Comparison of ENCODE assay signal across 25 cellular contexts in the genomic region with DNA sequence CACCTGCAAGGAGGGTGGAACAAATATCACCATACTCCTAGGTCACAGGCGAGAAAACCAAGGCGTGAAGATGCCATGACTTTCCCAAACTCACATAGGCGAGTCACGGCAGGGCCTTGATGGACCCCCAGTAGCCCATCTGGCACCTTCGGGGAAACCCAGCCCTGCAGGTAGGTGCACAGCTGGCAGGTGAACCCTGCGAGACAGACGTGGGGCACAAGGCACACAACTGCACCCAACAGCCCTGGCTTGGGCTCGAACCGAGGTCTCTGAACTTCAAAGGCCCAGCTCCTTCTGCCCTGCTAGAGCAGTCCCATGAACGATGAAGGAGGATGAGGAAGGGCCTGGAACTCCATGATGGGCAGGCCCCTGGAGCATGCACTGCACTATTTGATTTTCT.
"Had no signal": no experiment of that assay in that cellular context is flagged by ENCODE, and none has a peak within 500 bp of the region (broad histone marks: within the 10 kb centered on the region; RNA-seq: fewer than 3 reads in every experiment).

No MANE protein-coding gene starts in this region.

- H3K4me3 ChIP-seq: stomach, suprapubic skin, testis, thoracic aorta, thyroid gland, tibial artery, tibial nerve, transverse colon, upper lobe of left lung, upper lobe of right lung, uterus, vagina had no signal

- H3K27me3 ChIP-seq: stomach, suprapubic skin, testis, thyroid gland, tibial nerve, transverse colon, upper lobe of left lung, upper lobe of right lung, uterus, vagina had no signal

- H3K36me3 ChIP-seq: stomach, suprapubic skin, thoracic aorta, thyroid gland, tibial artery, tibial nerve, transverse colon, upper lobe of left lung, upper lobe of right lung, uterus, vagina had no signal

- FAIRE-seq: urothelium cell line had no signal

- H3K27ac ChIP-seq: stomach, suprapubic skin, testis, thoracic aorta, thyroid gland, tibial artery, tibial nerve, transverse colon, upper lobe of left lung, upper lobe of right lung, uterus, vagina had no signal

- DNase-seq: stimulated activated CD4-positive, alpha-beta T cell treated with anti-CD3 and anti-CD28 coated beads, Interleukin-2, amount 100 ng/mL, for 48 hours; stimulated activated CD4-positive, alpha-beta T cell treated with anti-CD3 and anti-CD28 coated beads, Interleukin-4, amount 100 ng/mL, for 1 hour; stimulated activated CD4-positive, alpha-beta T cell treated with anti-CD3 and anti-CD28 coated beads, Interleukin-4, amount 100 ng/mL, for 24 hours; stimulated activated CD4-positive, alpha-beta T cell treated with anti-CD3 and anti-CD28 coated beads, Interleukin-4, amount 100 ng/mL, for 4 hours; stimulated activated CD8-positive, alpha-beta memory T cell treated with anti-CD3 and anti-CD28 coated beads, Interleukin-4, amount 100 ng/mL, for 48 hours; stimulated activated naive B cell treated with anti-CD40 and anti-IgM and Interleukin-4, amounts not matched to agents 10 μg/mL and 1 μg/mL and 100 μg/mL, for 72 hours; stimulated activated naive CD4-positive, alpha-beta T cell; stimulated activated naive CD4-positive, alpha-beta T cell treated with Interleukin-2 at 50 U/mL for 16 hours; stimulated activated naive CD8-positive, alpha-beta T cell treated with anti-CD3 and anti-CD28 coated beads, Interleukin-15, amount 100 ng/mL, for 72 hours; stimulated activated naive CD8-positive, alpha-beta T cell treated with anti-CD3 and anti-CD28 coated beads, Interleukin-15, Interleukin-2, amounts not matched to agents 100 U/mL and 50 U/mL, for 24 hours; stomach; substantia nigra; testis; thyroid gland; tibial artery; transverse colon; trophoblast cell; upper lobe of left lung; upper lobe of right lung; uterus had no signal

- H3K9me3 ChIP-seq: stomach, suprapubic skin, testis, thoracic aorta, thyroid gland, tibial artery, tibial nerve, transverse colon, upper lobe of left lung, upper lobe of right lung, uterus, vagina had no signal

- H3K4me1 ChIP-seq: stomach, suprapubic skin, testis, thyroid gland, tibial artery, tibial nerve, transverse colon, upper lobe of left lung, upper lobe of right lung, uterus, vagina had no signal
